Comparison of ENCODE assay signal across 7 cellular contexts in the genomic region with DNA sequence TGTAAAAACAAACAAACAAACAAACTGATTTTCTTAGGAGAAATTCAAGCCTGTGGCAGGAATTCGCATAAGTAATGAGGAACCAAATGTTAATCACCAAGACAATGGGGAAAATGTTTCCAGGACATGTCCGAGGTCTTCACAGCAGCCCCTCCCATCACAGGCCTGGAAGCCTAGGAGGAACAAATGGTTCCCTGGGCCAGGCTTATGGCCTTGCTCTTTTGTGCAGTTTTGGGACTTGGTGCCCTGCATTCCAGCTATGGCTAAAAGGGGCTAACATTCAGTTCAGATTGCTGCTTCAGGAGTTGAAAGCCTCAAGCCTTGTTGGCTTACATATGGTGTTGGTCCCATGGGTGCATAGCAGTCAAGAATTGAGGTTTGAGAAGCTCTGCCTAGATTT.
"Had no signal": no experiment of that assay in that cellular context is flagged by ENCODE, and none has a peak within 500 bp of the region (broad histone marks: within the 10 kb centered on the region; RNA-seq: fewer than 3 reads in every experiment).

No MANE protein-coding gene starts in this region.

- ATAC-seq: HCT116 had no signal

- DNase-seq: GM23248, GOT3, H7, IMR-90 had no signal

- H3K9ac ChIP-seq: GM23248 had no signal

- FAIRE-seq: HTR-8/SVneo had no signal

- H3K4me3 ChIP-seq: GM23248, HAP-1 had no signal

- H3K27ac ChIP-seq: GM23248 had no signal

- H2AFZ ChIP-seq: GM23248 had no signal

- H3K4me1 ChIP-seq: HAP-1 had no signal

- H3K36me3 ChIP-seq: HAP-1 had no signal
